In genomic region chr1:6358757-6359567, GRCh38 we compare ENCODE assay signal across 8 cellular contexts. TPM values are rescaled to one million over a fixed set of nuclear protein-coding genes. Genes with fewer than 3 reads are reported as not detected.
DNase-seq lines count a peak whose midpoint lies in the region; ATAC-seq and TF ChIP-seq lines count a peak whose summit lies in the region.

No MANE protein-coding gene starts in this region.

- H3K27me3 Mint-ChIP-seq in stimulated activated naive CD8-positive, alpha-beta T cell treated with anti-CD3 and anti-CD28 coated beads, Interleukin-15, amount 100 ng/mL, for 72 hours, result no peaks in the 10 kb centered on the region

- intact Hi-C loops in heart left ventricle (cut with DNase I), result loop anchor here in 2 of 10 donors (2.0 to 5.0 kb wide), 2 partner anchors 33 to 50 kb away; partner anchors contain the start of gene ACOT7 (in 1 of the 2)
- intact Hi-C loops in Right ventricle myocardium inferior (cut with DNase I), result no loop called here
- intact Hi-C loops in left colon (cut with DNase I, micrococcal nuclease), result no loop called here

- no peak overlapping the region for H2AFZ ChIP-seq in OCI-LY1 (ENCODE audit: low read length)

- H3K27ac ChIP-seq in heart left ventricle (peak overlapping the region; percentile 52 to 89 (median 76)), OCI-LY1 (ENCODE audit: low read depth, low read length, poor library complexity, severe bottlenecking) (no peak overlapping the region)

- no peak for TF ChIP-seq POLR2A in heart left ventricle (IDR thresholded peaks at IDR 0.05)

- H3K9me3 Mint-ChIP-seq in stimulated activated naive CD8-positive, alpha-beta T cell treated with anti-CD3 and anti-CD28 coated beads, Interleukin-15, amount 100 ng/mL, for 72 hours, result no peaks in the 10 kb centered on the region

- TF ChIP-seq CTCF in heart left ventricle (IDR thresholded peaks at IDR 0.05), result no peak
- TF ChIP-seq CTCF in OCI-LY1 (IDR thresholded peaks at IDR 0.05; ENCODE audit: low read length), result no peak
- TF ChIP-seq CTCF in astrocyte of the cerebellum (IDR thresholded peaks at IDR 0.05; ENCODE audit: low read depth, low read length, missing control alignments), result no peak

- H3K4me3 ChIP-seq in heart left ventricle (peak overlapping the region in 2 of 12 donors; percentile 4 to 16), OCI-LY1 (ENCODE audit: low read depth, low read length, poor library complexity, severe bottlenecking) (no peak overlapping the region), astrocyte of the cerebellum (ENCODE audit: low read depth, low read length) (no peak overlapping the region)

- H3K27me3 ChIP-seq in heart left ventricle (no peaks in the 10 kb centered on the region), OCI-LY1 (ENCODE audit: insufficient read depth, low read length) (no peaks in the 10 kb centered on the region)

- peaks cover 77% of the 10 kb centered on the region for H3K4me1 Mint-ChIP-seq in stimulated activated naive CD8-positive, alpha-beta T cell treated with anti-CD3 and anti-CD28 coated beads, Interleukin-15, amount 100 ng/mL, for 72 hours

- H3K9me3 ChIP-seq in heart left ventricle, result no peaks in the 10 kb centered on the region
- no peaks in the 10 kb centered on the region for H3K9me3 ChIP-seq in OCI-LY1 (ENCODE audit: low read length)

- H3K36me3 ChIP-seq in heart left ventricle (no peaks in the 10 kb centered on the region), OCI-LY1 (ENCODE audit: insufficient read depth, low read length) (no peaks in the 10 kb centered on the region; the same call in 1 of the 2 replicates)

- ATAC-seq in heart left ventricle, result peak; percentile 4 to 49 (median 16)
- no peak for ATAC-seq in Right ventricle myocardium inferior
- no peak for ATAC-seq in left colon
- ATAC-seq in stimulated activated naive CD8-positive, alpha-beta T cell treated with anti-CD3 and anti-CD28 coated beads, Interleukin-15, amount 100 ng/mL, for 72 hours, result peak; percentile 79
- ATAC-seq in HG03280 (IDR thresholded peaks at IDR 0.05; ENCODE audit: unreplicated experiment), result no peak
- no peak for ATAC-seq in GM19035 (IDR thresholded peaks at IDR 0.05; ENCODE audit: unreplicated experiment)

- peaks cover 6 to 41% (median 35%) of the 10 kb centered on the region in 12 donors for H3K4me1 ChIP-seq in heart left ventricle
- H3K4me1 ChIP-seq in OCI-LY1 (ENCODE audit: insufficient read depth, low read length, severe bottlenecking), result peaks cover 6% of the 10 kb centered on the region

- DNase-seq in heart left ventricle (peak in 2 of 5 donors; percentile 18 to 27), Right ventricle myocardium inferior (ENCODE audit: missing footprints) (no peak), astrocyte of the cerebellum (ENCODE audit: low read depth) (peak; percentile 38), left colon (peak; percentile 60 to 63)
- peak; percentile 42 to 70 for DNase-seq in stimulated activated naive CD8-positive, alpha-beta T cell treated with anti-CD3 and anti-CD28 coated beads, Interleukin-15, amount 100 ng/mL, for 72 hours

- H3K79me2 ChIP-seq in OCI-LY1 (ENCODE audit: insufficient read depth, low read length), result no peaks in the 10 kb centered on the region

- no peak overlapping the region for H3K9ac ChIP-seq in OCI-LY1 (ENCODE audit: low read length)

- H4K20me1 ChIP-seq in OCI-LY1 (ENCODE audit: insufficient read depth, low read length), result no peaks in the 10 kb centered on the region

- 37 to 61% (median 41%) methylated on average over 14 to 15 of the region's 15 CpGs for WGBS in heart left ventricle, 4 donors

- H3F3A ChIP-seq in OCI-LY1 (ENCODE audit: insufficient read depth, low read length), result no peaks in the 10 kb centered on the region

- 0 out of 2 replicates have a peak overlapping the region, but pooled peaks have one; percentile 5 for H3K4me2 ChIP-seq in OCI-LY1 (ENCODE audit: low read length)

- peak overlapping the region; percentile 65 to 87 for H3K4me3 Mint-ChIP-seq in stimulated activated naive CD8-positive, alpha-beta T cell treated with anti-CD3 and anti-CD28 coated beads, Interleukin-15, amount 100 ng/mL, for 72 hours

- peak overlapping the region; percentile 96 to 99 for H3K27ac Mint-ChIP-seq in stimulated activated naive CD8-positive, alpha-beta T cell treated with anti-CD3 and anti-CD28 coated beads, Interleukin-15, amount 100 ng/mL, for 72 hours

- H3K9me2 ChIP-seq in OCI-LY1 (ENCODE audit: low read depth, low read length), result no peaks in the 10 kb centered on the region

- in situ Hi-C loops in astrocyte of the cerebellum (cut with HindIII; ENCODE audit: low sequenced_read_pairs), result no loop called here

RNA-seq across cellular contexts. Expression of gene ACOT7, which starts 34.6 kb away (rescaled TPM):
- 10 to 100 TPM in 7 of 9 donors, 1 to 10 TPM in 2; 5.7 to 34.0 (median 12.6) TPM for total RNA-seq in heart left ventricle
- 10 to 100 TPM in 1 of 2 donors, 1 to 10 TPM in 1; 6.2 to 38.9 TPM for polyA plus RNA-seq in heart left ventricle
- total RNA-seq in Right ventricle myocardium inferior, result 9.8 TPM
- total RNA-seq in left colon, result 10 to 100 TPM; 50.4 to 58.0 TPM

Comparison
In these comparisons a context has a peak if more than half of its experiments do, and no peak if none do; other contexts are left out.
1. ATAC-seq: peak in heart left ventricle (4 of 4) and stimulated activated naive CD8-positive, alpha-beta T cell treated with anti-CD3 and anti-CD28 coated beads, Interleukin-15, amount 100 ng/mL, for 72 hours (single experiment); none in Right ventricle myocardium inferior (single experiment), left colon (single experiment), HG03280 (single experiment) and GM19035 (single experiment).